ENCODE assay signal across 8 cellular contexts in genomic region chr19:39941615-39942507, GRCh38. TPM values are rescaled to one million over a fixed set of nuclear protein-coding genes. Genes with fewer than 3 reads are reported as not detected.
DNase-seq lines count a peak whose midpoint lies in the region; ATAC-seq and TF ChIP-seq lines count a peak whose summit lies in the region.

No MANE protein-coding gene starts in this region.

- H3K27me3 ChIP-seq in SK-N-SH (ENCODE audit: insufficient read depth) = no peaks in the 10 kb centered on the region

- ATAC-seq in SK-N-SH treated with all-trans-retinoic acid at 6 μM for 48 hours (no peak), HG03520 (IDR thresholded peaks at IDR 0.05; ENCODE audit: unreplicated experiment) (peak; percentile 48)

- no peak for DNase-seq in SK-N-SH
- DNase-seq in activated CD4-positive, alpha-beta T cell treated with anti-CD3 and anti-CD28 coated beads, Interleukin-2, amount 10 ng/mL, durations not matched to agents 7 days and 5 days = peak; percentile 66
- peak; percentile 11 for DNase-seq in fibroblast of villous mesenchyme (ENCODE audit: low read depth)
- DNase-seq in stimulated activated CD4-positive, alpha-beta T cell treated with anti-CD3 and anti-CD28 coated beads, TNF-alpha, amount 100 ng/mL, for 4 hours (ENCODE audit: low read depth in 3 of 3) = peak in 2 of 3 experiments; percentile 25 to 32
- no peak for DNase-seq in NCI-H187 (lab: John Stamatoyannopoulos, UW)
- no peak for DNase-seq in NCI-H2227 (lab: John Stamatoyannopoulos, UW; ENCODE audit: unreplicated experiment)

- no peak overlapping the region for H3K4me2 ChIP-seq in SK-N-SH

- no peak for TF ChIP-seq RAD21 in SK-N-SH (IDR thresholded peaks at IDR 0.05; ENCODE audit: low read length)

- H3F3A ChIP-seq in SK-N-SH (replicated peaks; ENCODE audit: insufficient read depth) = no peaks in the 10 kb centered on the region

- CTCF ChIA-PET in SK-N-SH (lab: Yijun Ruan, JAX) = no interaction called here
- CTCF ChIA-PET in activated CD4-positive, alpha-beta T cell treated with anti-CD3 and anti-CD28 coated beads, Interleukin-2, amount 10 ng/mL, durations not matched to agents 7 days and 5 days (lab: Charles Lee) = interaction anchor here (0.6 to 2.1 kb wide), 4 partner anchors 12 to 44 kb away, joined by 3 to 11 read pairs (median 3); no protein-coding TSS in a partner anchor

- H3K9me2 ChIP-seq in SK-N-SH = no peaks in the 10 kb centered on the region

- H3K9me3 Mint-ChIP-seq in activated CD4-positive, alpha-beta T cell treated with anti-CD3 and anti-CD28 coated beads, Interleukin-2, amount 10 ng/mL, durations not matched to agents 7 days and 5 days = peaks cover 26% of the 10 kb centered on the region

- H3K4me3 ChIP-seq in SK-N-SH (ENCODE audit: low read depth in 2 of 2, low read length in 1 of 2) (no peak overlapping the region), fibroblast of villous mesenchyme (ENCODE audit: low read depth, low read length) (no peak overlapping the region)

- 25% methylated on average over 8 of the region's 8 CpGs for WGBS in SK-N-SH (ENCODE audit: low lambda C conversion rate)

- H3K79me2 ChIP-seq in SK-N-SH (ENCODE audit: insufficient read depth) = no peaks in the 10 kb centered on the region

- H3K27ac ChIP-seq in SK-N-SH (ENCODE audit: low read depth in 2 of 2, low read length in 1 of 2) = no peak overlapping the region

- H4K20me1 ChIP-seq in SK-N-SH (ENCODE audit: insufficient read depth) = no peaks in the 10 kb centered on the region

- no peaks in the 10 kb centered on the region for H3K9me3 ChIP-seq in SK-N-SH

- H3K4me1 ChIP-seq in SK-N-SH (ENCODE audit: control insufficient read depth in 1 of 2, insufficient read depth in 2 of 2, low read depth in 1 of 2, low read length in 1 of 2) = no peaks in the 10 kb centered on the region; a peak in 2 of 4 replicates

- TF ChIP-seq EP300 in SK-N-SH (IDR thresholded peaks at IDR 0.05; ENCODE audit: borderline replicate concordance in 1 of 2, low read depth in 1 of 2, low read length in 1 of 2) = no peak

- no peak for TF ChIP-seq CTCF in SK-N-SH (IDR thresholded peaks at IDR 0.05)
- no peak for TF ChIP-seq CTCF in fibroblast of villous mesenchyme (IDR thresholded peaks at IDR 0.05; ENCODE audit: insufficient read depth, low read depth, low read length)

- H3K27me3 Mint-ChIP-seq in activated CD4-positive, alpha-beta T cell treated with anti-CD3 and anti-CD28 coated beads, Interleukin-2, amount 10 ng/mL, durations not matched to agents 7 days and 5 days = no peaks in the 10 kb centered on the region

- H2AFZ ChIP-seq in SK-N-SH (ENCODE audit: low read depth) = no peak overlapping the region

- H3K4me3 Mint-ChIP-seq in activated CD4-positive, alpha-beta T cell treated with anti-CD3 and anti-CD28 coated beads, Interleukin-2, amount 10 ng/mL, durations not matched to agents 7 days and 5 days = peak overlapping the region; percentile 50

- peak overlapping the region; percentile 88 for H3K27ac Mint-ChIP-seq in activated CD4-positive, alpha-beta T cell treated with anti-CD3 and anti-CD28 coated beads, Interleukin-2, amount 10 ng/mL, durations not matched to agents 7 days and 5 days

- H3K9ac ChIP-seq in SK-N-SH = no peak overlapping the region

- POLR2A ChIA-PET in SK-N-SH (lab: Yijun Ruan, JAX) = no interaction called here
- POLR2A ChIA-PET in activated CD4-positive, alpha-beta T cell treated with anti-CD3 and anti-CD28 coated beads, Interleukin-2, amount 10 ng/mL, durations not matched to agents 7 days and 5 days (lab: Charles Lee) = interaction anchor here (0.9 to 1.5 kb wide), 2 partner anchors 11 to 29 kb away, joined by 7 to 13 read pairs; partner anchors contain the start of gene PSMC4

- peaks cover 33% of the 10 kb centered on the region for H3K36me3 Mint-ChIP-seq in activated CD4-positive, alpha-beta T cell treated with anti-CD3 and anti-CD28 coated beads, Interleukin-2, amount 10 ng/mL, durations not matched to agents 7 days and 5 days (ENCODE audit: low read depth)

- peaks cover 77% of the 10 kb centered on the region for H3K4me1 Mint-ChIP-seq in activated CD4-positive, alpha-beta T cell treated with anti-CD3 and anti-CD28 coated beads, Interleukin-2, amount 10 ng/mL, durations not matched to agents 7 days and 5 days

- H3K36me3 ChIP-seq in SK-N-SH (replicated peaks in 1 of 2; ENCODE audit: control insufficient read depth in 1 of 2, insufficient read depth in 2 of 2, low read length in 1 of 2) = no peaks in the 10 kb centered on the region

TF ChIP-seq in SK-N-SH, 30 proteins besides CTCF, POLR2A, EP300 and RAD21:
- TF ChIP-seq GATA2 (CRISPR knock-in tag; IDR thresholded peaks at IDR 0.05) = peak; percentile 33; the same call in 1 of the 2 replicates
- no peak for TF ChIP-seq FOXM1 (IDR thresholded peaks at IDR 0.05; ENCODE audit: low read depth)
- TF ChIP-seq USF2 (IDR thresholded peaks at IDR 0.05; ENCODE audit: borderline replicate concordance, low read depth, low read length) = no peak
- no peak for TF ChIP-seq USF1 (IDR thresholded peaks at IDR 0.05; ENCODE audit: borderline replicate concordance, low read depth)

TF ChIP-seq in SK-N-SH treated with all-trans-retinoic acid at 6 μM for 48 hours, 23 proteins besides CTCF, POLR2A, EP300 and RAD21:
- TF ChIP-seq ARNTL (CRISPR knock-in tag; IDR thresholded peaks at IDR 0.05; ENCODE audit: borderline replicate concordance, low read depth) (no peak), GLIS3 (CRISPR knock-in tag; IDR thresholded peaks at IDR 0.05) (no peak)

RNA-seq across cellular contexts. Expression of gene FCGBP, which starts 7.4 kb away (rescaled TPM):
- 0.07 and 0.10 TPM in 2 replicates for polyA plus RNA-seq in SK-N-SH (2012; rRNA removed)
- polyA plus RNA-seq in SK-N-SH (2012; cell fraction: cytosol; rRNA removed) = 0.01 TPM in 2 replicates
- 0.18 and 0.29 TPM in 2 replicates for polyA plus RNA-seq in SK-N-SH (2012; cell fraction: nucleus; rRNA removed)
- total RNA-seq in activated CD4-positive, alpha-beta T cell treated with anti-CD3 and anti-CD28 coated beads, Interleukin-2, amount 10 ng/mL, durations not matched to agents 7 days and 5 days = 1 to 10 TPM; 7.1 TPM
- under 0.01 TPM in 2 replicates for total RNA-seq in fibroblast of villous mesenchyme

RNA-seq across cellular contexts. Expression of gene PSMC4, which starts 29.1 kb away (rescaled TPM):
- 172 and 173 TPM in 2 replicates for polyA plus RNA-seq in SK-N-SH (2012; rRNA removed)
- polyA plus RNA-seq in SK-N-SH (2012; cell fraction: cytosol; rRNA removed) = 101 and 131 TPM in 2 replicates
- 150 and 180 TPM in 2 replicates for polyA plus RNA-seq in SK-N-SH (2012; cell fraction: nucleus; rRNA removed)
- 100 to 1,000 TPM; 108 to 122 TPM for total RNA-seq in activated CD4-positive, alpha-beta T cell treated with anti-CD3 and anti-CD28 coated beads, Interleukin-2, amount 10 ng/mL, durations not matched to agents 7 days and 5 days
- total RNA-seq in fibroblast of villous mesenchyme = 106 and 116 TPM in 2 replicates

RNA-seq across cellular contexts. Expression of gene ZNF546, which starts 55.0 kb away (rescaled TPM):
- polyA plus RNA-seq in SK-N-SH (2012; rRNA removed) = 0.87 and 1.2 TPM in 2 replicates
- polyA plus RNA-seq in SK-N-SH (2012; cell fraction: cytosol; rRNA removed) = 0.82 and 1.0 TPM in 2 replicates
- polyA plus RNA-seq in SK-N-SH (2012; cell fraction: nucleus; rRNA removed) = 1.2 and 1.8 TPM in 2 replicates
- total RNA-seq in activated CD4-positive, alpha-beta T cell treated with anti-CD3 and anti-CD28 coated beads, Interleukin-2, amount 10 ng/mL, durations not matched to agents 7 days and 5 days = 1 to 10 TPM; 6.1 to 8.9 TPM
- total RNA-seq in fibroblast of villous mesenchyme = 3.9 and 8.2 TPM in 2 replicates

Comparison
In these comparisons a context has a peak if more than half of its experiments do, and no peak if none do; other contexts are left out.
1. DNase-seq: peak in activated CD4-positive, alpha-beta T cell treated with anti-CD3 and anti-CD28 coated beads, Interleukin-2, amount 10 ng/mL, durations not matched to agents 7 days and 5 days (single experiment), fibroblast of villous mesenchyme (single experiment) and stimulated activated CD4-positive, alpha-beta T cell treated with anti-CD3 and anti-CD28 coated beads, TNF-alpha, amount 100 ng/mL, for 4 hours (2 of 3); none in SK-N-SH (single experiment), NCI-H187 (0 of 2) and NCI-H2227 (single experiment).